8 cellular contexts compared by ENCODE assay signal in the genomic region with DNA sequence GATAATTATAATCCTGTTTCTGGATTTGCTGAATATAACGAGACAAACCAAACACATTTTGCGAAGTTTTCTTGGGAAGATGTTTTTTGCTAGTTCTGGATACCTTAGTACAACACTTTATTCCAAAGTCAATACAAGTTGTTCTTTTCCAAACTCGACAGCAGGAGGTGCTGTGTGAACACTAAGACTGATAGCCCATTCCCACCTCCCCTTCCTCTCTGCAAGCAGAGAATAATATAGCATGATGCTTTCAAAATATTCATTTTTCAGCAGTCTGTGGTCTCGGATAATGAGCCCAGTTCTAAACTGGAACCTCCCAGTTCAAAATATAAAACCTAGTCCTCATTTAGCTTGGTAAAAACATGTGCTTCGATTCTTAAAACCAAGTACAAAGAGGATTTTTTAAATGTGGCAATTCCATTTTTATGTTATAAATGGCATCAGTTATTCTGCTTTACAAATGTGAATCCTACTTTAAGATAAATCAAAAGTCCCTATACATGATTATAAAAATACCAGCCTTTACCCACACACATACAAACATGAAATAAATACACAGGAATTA.
DNase-seq lines count a peak whose midpoint lies in the region; ATAC-seq and TF ChIP-seq lines count a peak whose summit lies in the region.

No MANE protein-coding gene starts in this region.

- WGBS in esophagus muscularis mucosa, result 22% methylated on average over 5 of the region's 5 CpGs

- no peak for ATAC-seq in Right ventricle myocardium inferior
- no peak for ATAC-seq in HG02763 (IDR thresholded peaks at IDR 0.05; ENCODE audit: unreplicated experiment)

- DNase-seq in cardiac muscle cell (ENCODE audit: low read depth in 1 of 2, low spot score in 1 of 2) (peak; percentile 70 to 72), Right ventricle myocardium inferior (ENCODE audit: missing footprints) (no peak), M059J (ENCODE audit: low read depth) (peak; percentile 53), SJCRH30 (peak; percentile 32 to 75), esophagus muscularis mucosa (ENCODE audit: extremely low spot score) (no peak), renal cortical epithelial cell (ENCODE audit: low read depth) (peak; percentile 66)
- DNase-seq in activated CD4-positive, CD25-positive, alpha-beta regulatory T cell (lab: John Stamatoyannopoulos, UW), result no peak

- TF ChIP-seq CTCF in cardiac muscle cell (IDR thresholded peaks at IDR 0.05; ENCODE audit: low read depth, low read length) (peak; percentile 63), esophagus muscularis mucosa (IDR thresholded peaks at IDR 0.05) (peak; percentile 14 to 24 (median 21))

- no peaks in the 10 kb centered on the region for H3K27me3 ChIP-seq in cardiac muscle cell
- no peaks in the 10 kb centered on the region for H3K27me3 ChIP-seq in SJCRH30
- no peaks in the 10 kb centered on the region for H3K27me3 ChIP-seq in esophagus muscularis mucosa

- TF ChIP-seq EP300 in esophagus muscularis mucosa (IDR thresholded peaks at IDR 0.05), result no peak

- TF ChIP-seq POLR2A in esophagus muscularis mucosa (IDR thresholded peaks at IDR 0.05; ENCODE audit: low read depth), result no peak

- H3K4me3 ChIP-seq in cardiac muscle cell (no peak overlapping the region), SJCRH30 (no peak overlapping the region), esophagus muscularis mucosa (no peak overlapping the region)

- H3K4me1 ChIP-seq in cardiac muscle cell (ENCODE audit: low read depth) (no peaks in the 10 kb centered on the region), SJCRH30 (no peaks in the 10 kb centered on the region), esophagus muscularis mucosa (no peaks in the 10 kb centered on the region)

- intact Hi-C loops in Right ventricle myocardium inferior (cut with DNase I), result loop anchor here (2.0 to 5.0 kb wide), 2 partner anchors 632 to 718 kb away; no protein-coding TSS in a partner anchor
- intact Hi-C loops in esophagus muscularis mucosa (cut with DNase I), result no loop called here

- H3K9me3 ChIP-seq in cardiac muscle cell (ENCODE audit: low read depth), result no peaks in the 10 kb centered on the region
- H3K9me3 ChIP-seq in SJCRH30 (replicated peaks), result no peaks in the 10 kb centered on the region
- H3K9me3 ChIP-seq in esophagus muscularis mucosa, result no peaks in the 10 kb centered on the region

- H3K36me3 ChIP-seq in cardiac muscle cell (no peaks in the 10 kb centered on the region), SJCRH30 (no peaks in the 10 kb centered on the region), esophagus muscularis mucosa (no peaks in the 10 kb centered on the region)

- H3K27ac ChIP-seq in cardiac muscle cell, result no peak overlapping the region
- no peak overlapping the region for H3K27ac ChIP-seq in SJCRH30
- no peak overlapping the region for H3K27ac ChIP-seq in esophagus muscularis mucosa (replicated peaks in 1 of 4)

Comparison
In these comparisons a context has a peak if more than half of its experiments do, and no peak if none do; other contexts are left out.
1. DNase-seq: peak in cardiac muscle cell (2 of 2), M059J (single experiment), SJCRH30 (2 of 2) and renal cortical epithelial cell (single experiment); none in Right ventricle myocardium inferior (single experiment), esophagus muscularis mucosa (single experiment) and activated CD4-positive, CD25-positive, alpha-beta regulatory T cell (0 of 4).